ENCODE assay signal across 8 cellular contexts in the genomic region with DNA sequence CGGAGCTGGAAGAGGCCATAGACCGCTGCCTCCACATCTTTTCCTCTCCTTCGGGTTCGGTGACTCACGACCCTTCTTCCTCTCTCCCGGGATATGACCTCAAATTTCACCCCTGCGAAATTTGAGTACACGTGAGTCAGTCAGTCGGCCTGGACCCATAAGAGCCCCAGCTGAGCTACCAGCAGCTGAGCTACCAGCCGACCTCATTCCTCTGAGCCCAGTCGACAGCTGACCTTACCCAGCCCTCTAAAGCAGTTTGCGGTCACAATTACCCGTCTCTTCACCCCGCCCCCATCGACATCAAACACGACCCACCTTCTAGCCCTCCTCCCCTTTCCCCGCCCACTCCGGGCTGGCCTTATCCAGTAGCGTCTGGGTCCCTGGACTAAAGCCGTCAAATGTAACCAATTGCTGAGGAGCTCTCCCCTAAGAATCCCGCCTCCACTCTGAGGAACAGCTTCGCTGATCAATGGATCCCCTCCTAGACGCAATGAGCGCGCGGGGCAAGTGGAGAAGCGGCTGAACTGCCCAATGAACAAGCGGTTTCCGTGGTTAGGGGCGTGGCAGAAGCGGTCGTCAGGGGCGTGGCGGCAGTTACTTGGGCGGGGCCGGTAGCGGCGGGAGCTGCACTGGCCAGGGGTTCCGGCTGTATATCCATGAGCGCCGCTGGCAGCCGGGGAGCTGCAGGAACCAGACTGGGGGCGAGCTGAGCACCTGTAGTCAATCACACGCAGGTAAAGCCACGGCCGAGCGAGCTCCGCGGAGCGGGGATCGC. TPM values are rescaled to one million over a fixed set of nuclear protein-coding genes. Genes with fewer than 3 reads are reported as not detected.
DNase-seq lines count a peak whose midpoint lies in the region; ATAC-seq, FAIRE-seq and TF ChIP-seq lines count a peak whose summit lies in the region.

A gene with protein sequence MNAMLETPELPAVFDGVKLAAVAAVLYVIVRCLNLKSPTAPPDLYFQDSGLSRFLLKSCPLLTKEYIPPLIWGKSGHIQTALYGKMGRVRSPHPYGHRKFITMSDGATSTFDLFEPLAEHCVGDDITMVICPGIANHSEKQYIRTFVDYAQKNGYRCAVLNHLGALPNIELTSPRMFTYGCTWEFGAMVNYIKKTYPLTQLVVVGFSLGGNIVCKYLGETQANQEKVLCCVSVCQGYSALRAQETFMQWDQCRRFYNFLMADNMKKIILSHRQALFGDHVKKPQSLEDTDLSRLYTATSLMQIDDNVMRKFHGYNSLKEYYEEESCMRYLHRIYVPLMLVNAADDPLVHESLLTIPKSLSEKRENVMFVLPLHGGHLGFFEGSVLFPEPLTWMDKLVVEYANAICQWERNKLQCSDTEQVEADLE (plus strand): TSS at position 627 of the 775 bp plus-strand sequence. CDS start 27,872 bp downstream, outside the sequence.

- peak; percentile 62; the same call in 1 of the 2 replicates for TF ChIP-seq POLR2A in GM12892 (IDR thresholded peaks at IDR 0.05; ENCODE audit: low read depth, low read length)
- TF ChIP-seq POLR2A in adrenal gland (IDR thresholded peaks at IDR 0.05), result peak; percentile 83 to 91
- TF ChIP-seq POLR2A in heart left ventricle (IDR thresholded peaks at IDR 0.05), result peak; percentile 87 to 97

- peak within 1 kb of the TSS; percentile 19 to 81 (median 68) for H3K4me3 ChIP-seq in adrenal gland
- peak within 1 kb of the TSS; percentile 75 to 97 (median 94) for H3K4me3 ChIP-seq in heart left ventricle
- peak within 1 kb of the TSS; percentile 86 for H3K4me3 ChIP-seq in upper lobe of right lung

- WGBS in adrenal gland, 4 donors, result 0% methylated on average over 30 to 51 of the region's 51 CpGs
- WGBS in heart left ventricle, 4 donors, result 0 to 2% (median 1%) methylated on average over 30 to 51 of the region's 51 CpGs

- H3K27ac ChIP-seq in adrenal gland (peak within 1 kb of the TSS; percentile 75 to 98 (median 93)), heart left ventricle (peak within 1 kb of the TSS; percentile 91 to 98 (median 96)), upper lobe of right lung (peak within 1 kb of the TSS; percentile 94)

- TF ChIP-seq CTCF in adrenal gland (IDR thresholded peaks at IDR 0.05), result no peak
- no peak for TF ChIP-seq CTCF in heart left ventricle (IDR thresholded peaks at IDR 0.05)
- no peak for TF ChIP-seq CTCF in upper lobe of right lung (IDR thresholded peaks at IDR 0.05)

- FAIRE-seq in GM12892 (lab: Jason Lieb, UNC), result peak; percentile 97

- DNase-seq in GM12892 (ENCODE audit: insufficient read length), result peak; percentile 86
- DNase-seq in NCI-H146 (lab: John Stamatoyannopoulos, UW), result peak; percentile 99
- peak; percentile 92 to 100 (median 95) for DNase-seq in T-helper 1 cell
- peak; percentile 99 to 100 (median 100) for DNase-seq in adrenal gland
- peak; percentile 99 to 100 (median 99) for DNase-seq in heart left ventricle
- DNase-seq in posterior vena cava (ENCODE audit: low spot score), result peak; percentile 100
- peak; percentile 99 for DNase-seq in upper lobe of right lung

- ATAC-seq in HG02852 (IDR thresholded peaks at IDR 0.05; ENCODE audit: unreplicated experiment) (peak; percentile 96), heart left ventricle (peak; percentile 89 to 96 (median 94)), upper lobe of right lung (peak; percentile 96)

- H3K4me1 ChIP-seq in adrenal gland (replicated peaks in 1 of 2) (peaks cover 31 to 63% of the 10 kb centered on the region in 2 donors), heart left ventricle (peaks cover 0 to 60% (median 49%) of the 10 kb centered on the region in 12 donors), upper lobe of right lung (peaks cover 47% of the 10 kb centered on the region)

- H3K36me3 ChIP-seq in adrenal gland (replicated peaks in 1 of 2), result no peaks in the 10 kb centered on the region
- H3K36me3 ChIP-seq in heart left ventricle, result peaks cover 0 to 4% (median 0%) of the 10 kb centered on the region in 9 donors
- no peaks in the 10 kb centered on the region for H3K36me3 ChIP-seq in upper lobe of right lung

- H3K27me3 ChIP-seq in adrenal gland (no peaks in the 10 kb centered on the region), heart left ventricle (no peaks in the 10 kb centered on the region), upper lobe of right lung (no peaks in the 10 kb centered on the region)

- H3K9me3 ChIP-seq in adrenal gland (replicated peaks in 1 of 3), result no peaks in the 10 kb centered on the region
- H3K9me3 ChIP-seq in heart left ventricle, result no peaks in the 10 kb centered on the region
- no peaks in the 10 kb centered on the region for H3K9me3 ChIP-seq in upper lobe of right lung

- intact Hi-C loops in adrenal gland (cut with DNase I), result loop anchor here in 1 of 2 donors (10.0 kb wide), 1 partner anchor 87 kb away; no protein-coding TSS in a partner anchor
- intact Hi-C loops in heart left ventricle (cut with DNase I), result loop anchor here in 6 of 10 donors (2.0 to 10.0 kb wide), 6 partner anchors 27 to 87 kb away; no protein-coding TSS in a partner anchor
- intact Hi-C loops in posterior vena cava (cut with DNase I), result no loop called here
- intact Hi-C loops in upper lobe of right lung (cut with DNase I), result no loop called here

RNA-seq across cellular contexts. Expression of the gene that starts here (rescaled TPM):
- polyA plus RNA-seq in GM12892 (2012; ENCODE audit: missing spikeins), result 10.9 TPM
- total RNA-seq in adrenal gland (100 to 1,000 TPM; 116 to 316 (median 173) TPM), heart left ventricle (100 to 1,000 TPM in 6 of 9 donors, 10 to 100 TPM in 3; 53.4 to 243 (median 128) TPM), posterior vena cava (100 to 1,000 TPM in 1 of 2 donors, 10 to 100 TPM in 1; 88.7 to 142 TPM), upper lobe of right lung (182 TPM)
- polyA plus RNA-seq in adrenal gland (10 to 100 TPM in 1 of 3 donors, 1 to 10 TPM in 2; 5.6 to 71.0 (median 9.7) TPM), heart left ventricle (100 to 1,000 TPM in 1 of 2 donors, 1 to 10 TPM in 1; 8.6 to 112 TPM)

Comparison
In these comparisons a context has a peak if more than half of its experiments do, and no peak if none do; other contexts are left out.
1. Peak in every context shown above with its lines: DNase-seq, ATAC-seq, H3K4me3 ChIP-seq and H3K27ac ChIP-seq.
2. intact Hi-C loops: an anchor here in heart left ventricle (2.0 to 10.0 kb wide); none called in posterior vena cava and upper lobe of right lung.